In genomic region chr17:29295420-29295819, GRCh38 we compare ENCODE assay signal across 1 cellular context.
TF ChIP-seq lines count a peak whose summit lies in the region.

No MANE protein-coding gene starts in this region.

TF ChIP-seq in A549, 52 proteins besides CTCF, POLR2A, EP300 and RAD21:
- TF ChIP-seq CHD4 (IDR thresholded peaks at IDR 0.05; ENCODE audit: borderline replicate concordance) (no peak), ZSCAN20 (CRISPR knock-in tag; IDR thresholded peaks at IDR 0.05) (no peak), MAFK (IDR thresholded peaks at IDR 0.05; ENCODE audit: partially characterized antibody) (no peak), HOXB13 (CRISPR knock-in tag; IDR thresholded peaks at IDR 0.05; ENCODE audit: low read depth) (no peak), CEBPB (IDR thresholded peaks at IDR 0.05) (no peak), MAZ (IDR thresholded peaks at IDR 0.05; ENCODE audit: borderline replicate concordance, low read depth, low read length) (no peak), RARB (CRISPR knock-in tag; IDR thresholded peaks at IDR 0.05) (no peak), HDAC2 (IDR thresholded peaks at IDR 0.05) (no peak), BHLHE40 (IDR thresholded peaks at IDR 0.05; ENCODE audit: low read depth, low read length) (no peak), CBX8 (IDR thresholded peaks at IDR 0.05) (no peak), ZFP36 (IDR thresholded peaks at IDR 0.05; ENCODE audit: borderline replicate concordance, partially characterized antibody) (no peak)
